ENCODE assay signal across 24 cellular contexts in genomic region chr2:128622371-128622770, GRCh38.
DNase-seq lines count a peak whose midpoint lies in the region; TF ChIP-seq lines count a peak whose summit lies in the region.
"Had no signal": no experiment of that assay in that cellular context is flagged by ENCODE, and none has a peak within 500 bp of the region (broad histone marks: within the 10 kb centered on the region; RNA-seq: fewer than 3 reads in every experiment).

No MANE protein-coding gene starts in this region.

- no peaks in the 10 kb centered on the region for H3K36me3 ChIP-seq in transverse colon
- H3K36me3 ChIP-seq: brain microvascular endothelial cell, prostate gland had no signal

- H3K27me3 ChIP-seq in transverse colon: no peaks in the 10 kb centered on the region
- H3K27me3 ChIP-seq: brain microvascular endothelial cell had no signal

- no peaks in the 10 kb centered on the region for H3K36me3 Mint-ChIP-seq in dendritic cell treated with granulocyte-macrophage colony-stimulating factor and Interleukin-4, amounts not matched to agents 40 ng/mL and 50 ng/mL, for 4 days (ENCODE audit: low read depth)
- H3K36me3 Mint-ChIP-seq: immature natural killer cell; natural killer cell treated with Interleukin-12 subunit alpha and Interleukin-12 subunit beta and Interleukin-15 and Interleukin-18, amount 100 ng/mL, for 72 hours had no signal

- no peak overlapping the region for H3K27ac ChIP-seq in transverse colon
- H3K27ac ChIP-seq: brain microvascular endothelial cell, prostate gland had no signal

- DNase-seq in NOMO-1 treated with DMSO at 0.1 percent for 48 hours (lab: John Stamatoyannopoulos, UW; ENCODE audit: unreplicated experiment) (peak; percentile 38), NOMO-1 treated with dmso at 0.1 percent for 144 hours (lab: John Stamatoyannopoulos, UW; ENCODE audit: unreplicated experiment) (no peak), medulla oblongata (ENCODE audit: extremely low spot score) (peak; percentile 59), transverse colon (peak; percentile 24), NCI-H146 treated with DMSO at 0.1 percent for 48 hours (lab: John Stamatoyannopoulos, UW; ENCODE audit: unreplicated experiment) (no peak), T-helper 1 cell (no peak), DMS153 (lab: John Stamatoyannopoulos, UW) (no peak)
- DNase-seq: 8988T; activated CD4-positive, alpha-beta T cell treated with anti-CD3 and anti-CD28 coated beads, Interleukin-2, amount 10 ng/mL, durations not matched to agents 7 days and 5 days; activated CD8-positive, alpha-beta memory T cell treated with anti-CD3 and anti-CD28 coated beads, Interleukin-2, amount 50 U/mL, for 4 hours; brain microvascular endothelial cell; cortex of kidney; H9; immature natural killer cell; mesenchymal stem cell; NCI-H524; SHP77; stimulated activated CD4-positive, alpha-beta T cell treated with anti-CD3 and anti-CD28 coated beads, Interleukin-4, amount 100 ng/mL, for 4 hours had no signal

- H3K4me3 Mint-ChIP-seq in dendritic cell treated with granulocyte-macrophage colony-stimulating factor and Interleukin-4, amounts not matched to agents 40 ng/mL and 50 ng/mL, for 4 days: no peak overlapping the region
- H3K4me3 Mint-ChIP-seq: activated CD4-positive, alpha-beta T cell treated with anti-CD3 and anti-CD28 coated beads, Interleukin-2, amount 10 ng/mL, durations not matched to agents 7 days and 5 days; B cell; H9; immature natural killer cell; natural killer cell treated with Interleukin-12 subunit alpha and Interleukin-12 subunit beta and Interleukin-15 and Interleukin-18, amount 100 ng/mL, for 72 hours; type B pancreatic cell had no signal

- no peak for TF ChIP-seq EP300 in transverse colon (IDR thresholded peaks at IDR 0.05; ENCODE audit: low read depth)

- H3K4me1 Mint-ChIP-seq in dendritic cell treated with granulocyte-macrophage colony-stimulating factor and Interleukin-4, amounts not matched to agents 40 ng/mL and 50 ng/mL, for 4 days (ENCODE audit: low read depth): peaks cover 67% of the 10 kb centered on the region
- H3K4me1 Mint-ChIP-seq: B cell, immature natural killer cell had no signal

- no peaks in the 10 kb centered on the region for H3K9me3 Mint-ChIP-seq in dendritic cell treated with granulocyte-macrophage colony-stimulating factor and Interleukin-4, amounts not matched to agents 40 ng/mL and 50 ng/mL, for 4 days
- H3K9me3 Mint-ChIP-seq: activated CD4-positive, alpha-beta T cell treated with anti-CD3 and anti-CD28 coated beads, Interleukin-2, amount 10 ng/mL, durations not matched to agents 7 days and 5 days; activated T-helper 2 cell treated with anti-CD3 and anti-CD28 coated beads, Interferon-gamma antibody, Interleukin-2, Interleukin-4, amounts not matched to agents 10 μg/mL and 5 μg/mL and 100 μg/mL, durations not matched to agents 14 hours and 24 hours and 36 hours; immature natural killer cell; natural killer cell treated with Interleukin-12 subunit alpha and Interleukin-12 subunit beta and Interleukin-15 and Interleukin-18, amount 100 ng/mL, for 72 hours; type B pancreatic cell had no signal

- H3K4me3 ChIP-seq in transverse colon: no peak overlapping the region
- H3K4me3 ChIP-seq: prostate gland had no signal

- H3K27me3 Mint-ChIP-seq in dendritic cell treated with granulocyte-macrophage colony-stimulating factor and Interleukin-4, amounts not matched to agents 40 ng/mL and 50 ng/mL, for 4 days: peaks cover 15% of the 10 kb centered on the region
- H3K27me3 Mint-ChIP-seq: activated CD4-positive, alpha-beta T cell treated with anti-CD3 and anti-CD28 coated beads, Interleukin-2, amount 10 ng/mL, durations not matched to agents 7 days and 5 days; B cell; type B pancreatic cell had no signal

- H3K27ac Mint-ChIP-seq in dendritic cell treated with granulocyte-macrophage colony-stimulating factor and Interleukin-4, amounts not matched to agents 40 ng/mL and 50 ng/mL, for 4 days: peak overlapping the region; percentile 45
- H3K27ac Mint-ChIP-seq: activated CD4-positive, alpha-beta T cell treated with anti-CD3 and anti-CD28 coated beads, Interleukin-2, amount 10 ng/mL, durations not matched to agents 7 days and 5 days; activated T-helper 2 cell treated with anti-CD3 and anti-CD28 coated beads, Interferon-gamma antibody, Interleukin-2, Interleukin-4, amounts not matched to agents 10 μg/mL and 5 μg/mL and 100 μg/mL, durations not matched to agents 14 hours and 24 hours and 36 hours; B cell; immature natural killer cell; natural killer cell treated with Interleukin-12 subunit alpha and Interleukin-12 subunit beta and Interleukin-15 and Interleukin-18, amount 100 ng/mL, for 72 hours; type B pancreatic cell had no signal

- no peaks in the 10 kb centered on the region for H3K9me3 ChIP-seq in transverse colon
- H3K9me3 ChIP-seq: prostate gland had no signal

- TF ChIP-seq POLR2A in transverse colon (IDR thresholded peaks at IDR 0.05): no peak

- intact Hi-C loops in dendritic cell treated with granulocyte-macrophage colony-stimulating factor and Interleukin-4, amounts not matched to agents 40 ng/mL and 50 ng/mL, for 4 days (cut with micrococcal nuclease): no loop called here
- intact Hi-C loops in transverse colon (cut with DNase I; ENCODE audit: low total_unique reads): no loop called here

- no peak for TF ChIP-seq CTCF in transverse colon (IDR thresholded peaks at IDR 0.05)

- H3K4me1 ChIP-seq in transverse colon: peaks cover 0 to 4% (median 0%) of the 10 kb centered on the region in 4 donors
- H3K4me1 ChIP-seq: prostate gland had no signal

- in situ Hi-C loops in transverse colon (cut with MboI; ENCODE audit: low pct_ligation_motif_present in 1 of 4, low pct_unique_long_range_greater_than_20kb in 1 of 4, low sequenced_read_pairs in 3 of 4): no loop called here

- 95% methylated on average over 6 of the region's 7 CpGs; no CpG with 5 or more reads in 1 of the 2 donors for WGBS in transverse colon (ENCODE audit: low coverage in 1 of 2), 2 donors

Comparison
In these comparisons a context has a peak if more than half of its experiments do, and no peak if none do; other contexts are left out.
1. DNase-seq: peak in NOMO-1 treated with DMSO at 0.1 percent for 48 hours (single experiment), medulla oblongata (single experiment) and transverse colon (single experiment); none in NOMO-1 treated with dmso at 0.1 percent for 144 hours (single experiment), NCI-H146 treated with DMSO at 0.1 percent for 48 hours (single experiment), T-helper 1 cell (0 of 5) and DMS153 (single experiment).